ENCODE assay signal across 8 cellular contexts in genomic region chr12:110072636-110073035, GRCh38. TPM values are rescaled to one million over a fixed set of nuclear protein-coding genes. Genes with fewer than 3 reads are reported as not detected.
A peak's percentile ranks its signal among the peaks of the same experiment; 100 is the strongest.
DNase-seq lines count a peak whose midpoint lies in the region; ATAC-seq and TF ChIP-seq lines count a peak whose summit lies in the region.
"Not testable (repeated sequence)": the region's sequence is repeated elsewhere in the genome, so short reads cannot be mapped to it uniquely, and the experiment has no call there.

No MANE protein-coding gene starts in this region.

- H3K79me2 ChIP-seq in GM23248 (ENCODE audit: insufficient read depth), result not testable (repeated sequence)

- H3K9me3 Mint-ChIP-seq in T-helper 1 cell treated with Interleukin-12 subunit alpha and Interleukin-12 subunit beta and Interleukin-4 antibody, amounts not matched to agents 30 μg/mL and 1 μg/mL, for 36 hours; activated T-helper 2 cell treated with anti-CD3 and anti-CD28 coated beads, Interferon-gamma antibody, Interleukin-2, Interleukin-4, amounts not matched to agents 10 μg/mL and 5 μg/mL and 100 μg/mL, durations not matched to agents 14 hours and 24 hours and 36 hours; central memory CD8-positive, alpha-beta T cell; naive thymus-derived CD8-positive, alpha-beta T cell; stimulated activated naive CD8-positive, alpha-beta T cell treated with anti-CD3 and anti-CD28 coated beads, Interleukin-15, Interleukin-2, amounts not matched to agents 100 ng/mL and 50 ng/mL, for 24 hours: not testable (repeated sequence)

- not testable (repeated sequence) for TF ChIP-seq CTCF in A673 (conservative IDR thresholded peaks at IDR 0.05; ENCODE audit: low read depth, low read length); left ventricle myocardium inferior (IDR thresholded peaks at IDR 0.05; ENCODE audit: borderline replicate concordance)

- CTCF ChIA-PET in A673 (lab: Charles Lee), result not testable (repeated sequence)

- H3K9me3 ChIP-seq in A673 (ENCODE audit: low read depth, low read length, poor library complexity, severe bottlenecking); GM23248 (ENCODE audit: low read depth); left ventricle myocardium inferior (replicated peaks): not testable (repeated sequence)

- peak overlapping the region; percentile 47; the same call in 1 of the 2 replicates for H3K9ac ChIP-seq in GM23248

- in situ Hi-C loops in GM23248 (cut with MboI), result not testable (repeated sequence)

- intact Hi-C loops in A673 (cut with micrococcal nuclease; ENCODE audit: unreplicated experiment); activated T-helper 2 cell treated with anti-CD3 and anti-CD28 coated beads, Interferon-gamma antibody, Interleukin-2, Interleukin-4, amounts not matched to agents 10 μg/mL and 5 μg/mL and 100 μg/mL, durations not matched to agents 14 hours and 24 hours and 36 hours (cut with micrococcal nuclease); left ventricle myocardium inferior (cut with micrococcal nuclease): not testable (repeated sequence)

- not testable (repeated sequence) for H3K27me3 Mint-ChIP-seq in T-helper 1 cell treated with Interleukin-12 subunit alpha and Interleukin-12 subunit beta and Interleukin-4 antibody, amounts not matched to agents 30 μg/mL and 1 μg/mL, for 36 hours (ENCODE audit: low read depth); activated T-helper 2 cell treated with anti-CD3 and anti-CD28 coated beads, Interferon-gamma antibody, Interleukin-2, Interleukin-4, amounts not matched to agents 10 μg/mL and 5 μg/mL and 100 μg/mL, durations not matched to agents 14 hours and 24 hours and 36 hours (ENCODE audit: low read depth); naive thymus-derived CD8-positive, alpha-beta T cell; stimulated activated naive CD8-positive, alpha-beta T cell treated with anti-CD3 and anti-CD28 coated beads, Interleukin-15, Interleukin-2, amounts not matched to agents 100 ng/mL and 50 ng/mL, for 24 hours
- peaks cover 13% of the 10 kb centered on the region for H3K27me3 Mint-ChIP-seq in central memory CD8-positive, alpha-beta T cell

- WGBS in GM23248 (ENCODE audit: low coverage in 1 of 2, low lambda C conversion rate in 2 of 2, missing lambda C conversion rate in 2 of 2), 2 experiments, result 73 to 76% methylated on average over 8 to 9 of the region's 9 CpGs

- not testable (repeated sequence) for H3K9me2 ChIP-seq in GM23248 (ENCODE audit: insufficient read depth)

- not testable (repeated sequence) for H3K4me1 ChIP-seq in A673 (ENCODE audit: insufficient read depth, low read length, poor library complexity, severe bottlenecking); GM23248 (ENCODE audit: insufficient read depth); left ventricle myocardium inferior

- H3K27ac ChIP-seq in A673 (ENCODE audit: low read depth, low read length, poor library complexity, severe bottlenecking); GM23248; left ventricle myocardium inferior (replicated peaks): not testable (repeated sequence)

- peak overlapping the region; percentile 88 for H3K4me3 Mint-ChIP-seq in T-helper 1 cell treated with Interleukin-12 subunit alpha and Interleukin-12 subunit beta and Interleukin-4 antibody, amounts not matched to agents 30 μg/mL and 1 μg/mL, for 36 hours
- peak overlapping the region; percentile 99 for H3K4me3 Mint-ChIP-seq in activated T-helper 2 cell treated with anti-CD3 and anti-CD28 coated beads, Interferon-gamma antibody, Interleukin-2, Interleukin-4, amounts not matched to agents 10 μg/mL and 5 μg/mL and 100 μg/mL, durations not matched to agents 14 hours and 24 hours and 36 hours (ENCODE audit: low read depth)
- H3K4me3 Mint-ChIP-seq in central memory CD8-positive, alpha-beta T cell, result peak overlapping the region; percentile 82
- peak overlapping the region; percentile 81 to 94 (median 87) for H3K4me3 Mint-ChIP-seq in naive thymus-derived CD8-positive, alpha-beta T cell
- peak overlapping the region; percentile 81 for H3K4me3 Mint-ChIP-seq in stimulated activated naive CD8-positive, alpha-beta T cell treated with anti-CD3 and anti-CD28 coated beads, Interleukin-15, Interleukin-2, amounts not matched to agents 100 ng/mL and 50 ng/mL, for 24 hours

- H3F3A ChIP-seq in GM23248 (ENCODE audit: insufficient read depth), result not testable (repeated sequence)

- ATAC-seq in central memory CD8-positive, alpha-beta T cell (replicated peaks; ENCODE audit: extremely low read depth, poor library complexity, severe bottlenecking); naive thymus-derived CD8-positive, alpha-beta T cell: not testable (repeated sequence)

- BruUV-seq in A673 (replicated peaks; lab: Mats Ljungman, UMichigan), result not testable (repeated sequence)

- not testable (repeated sequence) for H3K36me3 ChIP-seq in A673 (ENCODE audit: insufficient read depth, low read length, poor library complexity, severe bottlenecking); GM23248 (ENCODE audit: low read depth); left ventricle myocardium inferior

- peak overlapping the region; percentile 98 for H3K4me2 ChIP-seq in GM23248 (ENCODE audit: unreplicated experiment)

- H3K27me3 ChIP-seq in A673 (replicated peaks; ENCODE audit: insufficient read depth, low read depth, low read length, poor library complexity); GM23248 (replicated peaks; ENCODE audit: insufficient read depth); left ventricle myocardium inferior (ENCODE audit: low read depth): not testable (repeated sequence)

- H2AFZ ChIP-seq in GM23248, result peak overlapping the region; percentile 99

- H3K27ac Mint-ChIP-seq in T-helper 1 cell treated with Interleukin-12 subunit alpha and Interleukin-12 subunit beta and Interleukin-4 antibody, amounts not matched to agents 30 μg/mL and 1 μg/mL, for 36 hours, result peak overlapping the region; percentile 84
- H3K27ac Mint-ChIP-seq in activated T-helper 2 cell treated with anti-CD3 and anti-CD28 coated beads, Interferon-gamma antibody, Interleukin-2, Interleukin-4, amounts not matched to agents 10 μg/mL and 5 μg/mL and 100 μg/mL, durations not matched to agents 14 hours and 24 hours and 36 hours, result peak overlapping the region; percentile 99
- H3K27ac Mint-ChIP-seq in central memory CD8-positive, alpha-beta T cell (ENCODE audit: low read depth); stimulated activated naive CD8-positive, alpha-beta T cell treated with anti-CD3 and anti-CD28 coated beads, Interleukin-15, Interleukin-2, amounts not matched to agents 100 ng/mL and 50 ng/mL, for 24 hours: not testable (repeated sequence)
- peak overlapping the region in 6 of 10 donors; percentile 32 to 87 (median 75) for H3K27ac Mint-ChIP-seq in naive thymus-derived CD8-positive, alpha-beta T cell

- POLR2A ChIA-PET in A673 (lab: Charles Lee; ENCODE audit: low non-redundant PET), result not testable (repeated sequence)
- POLR2A ChIA-PET in naive thymus-derived CD8-positive, alpha-beta T cell (lab: Charles Lee), result interaction anchor here (0.6 kb wide), 1 partner anchor 11 kb away, joined by 3 read pairs; no protein-coding TSS in a partner anchor

- H3K4me1 Mint-ChIP-seq in T-helper 1 cell treated with Interleukin-12 subunit alpha and Interleukin-12 subunit beta and Interleukin-4 antibody, amounts not matched to agents 30 μg/mL and 1 μg/mL, for 36 hours (ENCODE audit: low read depth), result peaks cover 46% of the 10 kb centered on the region
- peaks cover 55% of the 10 kb centered on the region for H3K4me1 Mint-ChIP-seq in activated T-helper 2 cell treated with anti-CD3 and anti-CD28 coated beads, Interferon-gamma antibody, Interleukin-2, Interleukin-4, amounts not matched to agents 10 μg/mL and 5 μg/mL and 100 μg/mL, durations not matched to agents 14 hours and 24 hours and 36 hours (ENCODE audit: low read depth)
- H3K4me1 Mint-ChIP-seq in central memory CD8-positive, alpha-beta T cell, result peaks cover 14% of the 10 kb centered on the region
- peaks cover 7 to 32% (median 19%) of the 10 kb centered on the region in 4 donors for H3K4me1 Mint-ChIP-seq in naive thymus-derived CD8-positive, alpha-beta T cell
- H3K4me1 Mint-ChIP-seq in stimulated activated naive CD8-positive, alpha-beta T cell treated with anti-CD3 and anti-CD28 coated beads, Interleukin-15, Interleukin-2, amounts not matched to agents 100 ng/mL and 50 ng/mL, for 24 hours (ENCODE audit: low read depth), result peaks cover 32% of the 10 kb centered on the region

- not testable (repeated sequence) for H4K20me1 ChIP-seq in GM23248 (ENCODE audit: insufficient read depth)

- not testable (repeated sequence) for DNase-seq in A673 (ENCODE audit: low spot score); GM23248; activated T-helper 2 cell treated with anti-CD3 and anti-CD28 coated beads, Interferon-gamma antibody, Interleukin-2, Interleukin-4, amounts not matched to agents 10 μg/mL and 5 μg/mL and 100 μg/mL, durations not matched to agents 14 hours and 24 hours and 36 hours (ENCODE audit: low spot score); central memory CD8-positive, alpha-beta T cell (ENCODE audit: low spot score in 2 of 2); left ventricle myocardium inferior; naive thymus-derived CD8-positive, alpha-beta T cell

- H3K4me3 ChIP-seq in A673 (ENCODE audit: low read depth, low read length, poor library complexity, severe bottlenecking), result peak overlapping the region; percentile 36
- peak overlapping the region; percentile 83 for H3K4me3 ChIP-seq in GM23248
- peak overlapping the region; percentile 55 for H3K4me3 ChIP-seq in left ventricle myocardium inferior

- H3K36me3 Mint-ChIP-seq in T-helper 1 cell treated with Interleukin-12 subunit alpha and Interleukin-12 subunit beta and Interleukin-4 antibody, amounts not matched to agents 30 μg/mL and 1 μg/mL, for 36 hours (ENCODE audit: low read depth), result peaks cover 14% of the 10 kb centered on the region
- H3K36me3 Mint-ChIP-seq in activated T-helper 2 cell treated with anti-CD3 and anti-CD28 coated beads, Interferon-gamma antibody, Interleukin-2, Interleukin-4, amounts not matched to agents 10 μg/mL and 5 μg/mL and 100 μg/mL, durations not matched to agents 14 hours and 24 hours and 36 hours (ENCODE audit: low read depth), result peaks cover 34% of the 10 kb centered on the region
- not testable (repeated sequence) for H3K36me3 Mint-ChIP-seq in central memory CD8-positive, alpha-beta T cell (ENCODE audit: insufficient read depth); naive thymus-derived CD8-positive, alpha-beta T cell; stimulated activated naive CD8-positive, alpha-beta T cell treated with anti-CD3 and anti-CD28 coated beads, Interleukin-15, Interleukin-2, amounts not matched to agents 100 ng/mL and 50 ng/mL, for 24 hours (ENCODE audit: low read depth)

RNA-seq across cellular contexts. Expression of gene C12orf76, which starts 24.3 kb away (rescaled TPM):
- total RNA-seq in A673 (2021) (14.5 and 15.8 TPM in 2 replicates), left ventricle myocardium inferior (5.4 TPM)
- 21.2 and 29.7 TPM in 2 replicates for total RNA-seq in GM23248 (2014; rRNA removed; shearing (Covaris generic))
- 8.5 and 12.3 TPM in 2 replicates for polyA plus RNA-seq in GM23248 (2016; fragmentation: Nextera tagmentation; extraction: Ambion mirVana)
- 24.8 and 25.2 TPM in 2 replicates for total RNA-seq in activated T-helper 2 cell treated with anti-CD3 and anti-CD28 coated beads, Interferon-gamma antibody, Interleukin-2, Interleukin-4, amounts not matched to agents 10 μg/mL and 5 μg/mL and 100 μg/mL, durations not matched to agents 14 hours and 24 hours and 36 hours
- total RNA-seq in naive thymus-derived CD8-positive, alpha-beta T cell, result 10 to 100 TPM; 20.2 to 22.3 TPM
- polyA plus RNA-seq in naive thymus-derived CD8-positive, alpha-beta T cell, result 10 to 100 TPM; 15.6 to 19.2 (median 18.8) TPM

RNA-seq across cellular contexts. Expression of gene IFT81, which starts 51.5 kb away (rescaled TPM):
- total RNA-seq in A673 (2021), result 32.9 and 37.3 TPM in 2 replicates
- total RNA-seq in GM23248 (2014; rRNA removed; shearing (Covaris generic)), result 9.5 and 9.7 TPM in 2 replicates
- 10.6 and 14.0 TPM in 2 replicates for polyA plus RNA-seq in GM23248 (2016; fragmentation: Nextera tagmentation; extraction: Ambion mirVana)
- 1.3 and 1.6 TPM in 2 replicates for total RNA-seq in activated T-helper 2 cell treated with anti-CD3 and anti-CD28 coated beads, Interferon-gamma antibody, Interleukin-2, Interleukin-4, amounts not matched to agents 10 μg/mL and 5 μg/mL and 100 μg/mL, durations not matched to agents 14 hours and 24 hours and 36 hours
- 12.2 TPM for total RNA-seq in left ventricle myocardium inferior
- total RNA-seq in naive thymus-derived CD8-positive, alpha-beta T cell, result 1 to 10 TPM; 2.3 to 2.5 TPM
- polyA plus RNA-seq in naive thymus-derived CD8-positive, alpha-beta T cell, result under 1 TPM; 0.45 to 0.82 (median 0.56) TPM
